ENCODE assay signal across 32 cellular contexts in the genomic region with DNA sequence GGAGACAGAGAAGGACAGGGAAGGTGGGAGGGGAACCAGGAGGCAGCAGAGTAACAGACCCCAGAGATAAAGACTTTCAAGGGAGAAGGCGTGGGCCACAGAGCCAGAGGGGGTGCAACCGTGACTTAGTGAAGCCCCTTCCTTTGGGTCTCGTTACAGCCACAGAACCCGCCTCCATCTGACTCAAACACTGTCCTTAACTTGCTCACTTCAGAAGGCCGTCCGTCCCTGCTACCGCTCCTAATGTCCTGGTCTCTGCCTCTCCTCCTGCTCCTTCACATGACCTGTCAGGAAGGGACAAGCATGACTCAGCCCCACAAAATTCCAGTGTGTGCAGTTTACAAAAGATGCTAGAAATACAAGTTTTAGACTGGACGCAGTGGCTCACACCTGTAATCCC. TPM values are rescaled to one million over a fixed set of nuclear protein-coding genes. Genes with fewer than 3 reads are reported as not detected.
"Had no signal": no experiment of that assay in that cellular context is flagged by ENCODE, and none has a peak within 500 bp of the region (broad histone marks: within the 10 kb centered on the region; RNA-seq: fewer than 3 reads in every experiment).

No MANE protein-coding gene starts in this region.

- H3K9me3 Mint-ChIP-seq: activated CD8-positive, alpha-beta T cell treated with anti-CD3 and anti-CD28 coated beads for 36 hours; activated T-cell treated with anti-CD3 and anti-CD28 coated beads, Interleukin-2, amount 50 U/mL, for 4 hours; activated T-helper 17 cell treated with anti-CD3 and anti-CD28 coated beads, Interleukin-2, amount 50 U/mL, for 72 hours had no signal

- H3K36me3 ChIP-seq: adrenal gland, colonic mucosa, gastrocnemius medialis, right lobe of liver, suprapubic skin, tibial artery had no signal

- H3K9me3 ChIP-seq: adrenal gland, body of pancreas, colonic mucosa, gastrocnemius medialis, right lobe of liver, suprapubic skin, tibial artery had no signal

- H3K36me3 Mint-ChIP-seq: activated naive CD8-positive, alpha-beta T cell; WTC11 had no signal

- H3K4me1 Mint-ChIP-seq: activated T-helper 17 cell treated with anti-CD3 and anti-CD28 coated beads, Interleukin-2, amount 50 U/mL, for 72 hours; WTC11 had no signal

- ATAC-seq: activated CD8-positive, alpha-beta T cell treated with anti-CD3 and anti-CD28 coated beads for 36 hours; activated T-cell treated with anti-CD3 and anti-CD28 coated beads, Interleukin-2, amount 50 U/mL, for 4 hours; activated T-helper 17 cell treated with anti-CD3 and anti-CD28 coated beads, Interleukin-2, amount 50 U/mL, for 72 hours; body of pancreas; gastrocnemius medialis; left cardiac atrium; left ventricle myocardium superior; right lobe of liver; T-helper 17 cell; WTC11 had no signal

- H3K27me3 ChIP-seq: adrenal gland, body of pancreas, colonic mucosa, gastrocnemius medialis, hepatocyte, right lobe of liver, suprapubic skin, tibial artery had no signal

- H3K27ac ChIP-seq: adrenal gland, body of pancreas, colonic mucosa, gastrocnemius medialis, hepatocyte, right lobe of liver, suprapubic skin, tibial artery had no signal

- H3K27ac Mint-ChIP-seq: activated CD8-positive, alpha-beta T cell treated with anti-CD3 and anti-CD28 coated beads for 36 hours; activated naive CD8-positive, alpha-beta T cell; activated T-helper 17 cell treated with anti-CD3 and anti-CD28 coated beads, Interleukin-2, amount 50 U/mL, for 72 hours; nephron; T-helper 17 cell; WTC11 had no signal

- H3K4me3 ChIP-seq: adrenal gland, body of pancreas, colonic mucosa, gastrocnemius medialis, hepatocyte, right lobe of liver, suprapubic skin, tibial artery had no signal

- H3K4me1 ChIP-seq: adrenal gland, body of pancreas, colonic mucosa, gastrocnemius medialis, right lobe of liver, suprapubic skin, tibial artery had no signal

- DNase-seq: activated CD4-positive, alpha-beta T cell treated with anti-CD3 and anti-CD28 coated beads for 1 hour; activated CD4-positive, alpha-beta T cell treated with anti-CD3 and anti-CD28 coated beads, Interleukin-2, amount 50 U/mL, for 1 hour; activated CD8-positive, alpha-beta T cell treated with anti-CD3 and anti-CD28 coated beads for 36 hours; activated naive CD4-positive, alpha-beta T cell; activated T-cell treated with anti-CD3 and anti-CD28 coated beads, Interleukin-2, amount 50 U/mL, for 4 hours; adrenal gland; body of pancreas; cerebellar nuclear complex; colonic mucosa; effector CD8-positive, alpha-beta T cell; gastrocnemius medialis; glutamatergic neuron; left cardiac atrium; left ventricle myocardium superior; posterior cingulate gyrus; right lobe of liver; small intestine; stimulated activated CD4-positive, alpha-beta T cell treated with anti-CD3 and anti-CD28 coated beads, Interleukin-1b, Interleukin-23, amount 100 ng/mL, for 48 hours; stimulated activated naive CD4-positive, alpha-beta T cell; T-helper 17 cell; T1000 had no signal

- H3K4me3 Mint-ChIP-seq: activated CD8-positive, alpha-beta T cell treated with anti-CD3 and anti-CD28 coated beads for 36 hours; activated naive CD8-positive, alpha-beta T cell; activated T-cell treated with anti-CD3 and anti-CD28 coated beads, Interleukin-2, amount 50 U/mL, for 4 hours; activated T-helper 17 cell treated with anti-CD3 and anti-CD28 coated beads, Interleukin-2, amount 50 U/mL, for 72 hours; nephron; T-helper 17 cell; WTC11 had no signal

RNA-seq across cellular contexts. Expression of a gene that starts 18.0 kb away (rescaled TPM):
- total RNA-seq: activated CD8-positive, alpha-beta T cell treated with anti-CD3 and anti-CD28 coated beads for 36 hours; activated T-cell treated with anti-CD3 and anti-CD28 coated beads, Interleukin-2, amount 50 U/mL, for 4 hours; dermis microvascular lymphatic vessel endothelial cell; lung microvascular endothelial cell; osteoblast; T-helper 17 cell had no signal
- polyA plus RNA-seq: aorta had no signal
